ENCODE assay signal across 19 cellular contexts in the genomic region with DNA sequence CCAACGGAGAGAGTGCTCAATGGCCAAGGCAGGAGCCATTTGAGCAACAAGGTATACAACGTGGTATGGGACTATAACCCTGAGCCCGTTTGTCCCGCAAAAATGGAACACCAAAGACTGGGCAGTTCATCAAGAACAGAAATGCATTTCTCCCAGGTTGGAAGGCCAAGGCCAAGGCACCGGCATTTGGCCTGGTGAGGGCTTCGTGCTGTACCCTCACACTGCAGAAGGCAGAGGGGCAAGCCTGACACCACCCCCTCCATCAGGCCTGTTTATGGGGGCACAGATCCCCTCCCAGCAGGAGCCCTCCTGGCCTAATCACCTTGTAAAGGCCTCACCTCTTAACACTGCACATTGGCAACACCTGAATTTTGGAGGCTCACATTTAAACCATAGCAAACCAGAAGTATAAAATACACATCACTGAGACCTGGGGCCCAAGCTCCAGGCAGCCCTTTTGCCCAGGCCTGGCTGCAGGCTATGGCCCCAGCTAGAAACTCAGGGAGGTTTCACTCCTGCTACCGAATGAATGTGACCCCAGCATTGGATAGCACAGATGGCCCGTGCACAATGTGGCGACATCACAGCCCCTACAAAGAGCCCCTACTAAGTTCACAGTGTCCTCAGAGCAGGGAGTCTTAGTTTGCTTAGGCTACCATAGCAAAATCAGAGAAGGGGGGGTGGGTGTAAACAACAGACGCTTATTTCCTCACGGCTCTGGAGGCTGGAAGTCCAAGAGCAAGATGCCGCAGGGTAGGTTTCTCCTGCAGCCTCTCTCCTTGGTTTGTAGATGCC. TPM values are rescaled to one million over a fixed set of nuclear protein-coding genes. Genes with fewer than 3 reads are reported as not detected.
A peak's percentile ranks its signal among the peaks of the same experiment; 100 is the strongest.
DNase-seq lines count a peak whose midpoint lies in the region; ATAC-seq and TF ChIP-seq lines count a peak whose summit lies in the region.
"Had no signal": no experiment of that assay in that cellular context is flagged by ENCODE, and none has a peak within 500 bp of the region (broad histone marks: within the 10 kb centered on the region; RNA-seq: fewer than 3 reads in every experiment).

No MANE protein-coding gene starts in this region.

- H3K27ac ChIP-seq in HEK293 (ENCODE audit: extremely low read depth, low read depth, low read length) (no peak overlapping the region), tibial nerve (no peak overlapping the region)
- H3K27ac ChIP-seq: 22Rv1, A549, BLaER1 had no signal

- H3K4me1 ChIP-seq in HEK293 (ENCODE audit: control insufficient read depth, insufficient read depth, low read length) (no peaks in the 10 kb centered on the region), tibial nerve (no peaks in the 10 kb centered on the region)
- H3K4me1 ChIP-seq: A549 had no signal

- no peak overlapping the region for H3K27ac Mint-ChIP-seq in activated CD4-positive, alpha-beta T cell treated with anti-CD3 and anti-CD28 coated beads, Interleukin-2, amount 10 ng/mL, durations not matched to agents 24 days and 14 days
- H3K27ac Mint-ChIP-seq in activated CD8-positive, alpha-beta T cell treated with anti-CD3 and anti-CD28 coated beads for 36 hours: no peak overlapping the region
- H3K27ac Mint-ChIP-seq: CD14-positive monocyte; CD4-positive, alpha-beta memory T cell had no signal

- TF ChIP-seq POLR2A in tibial nerve (IDR thresholded peaks at IDR 0.05): no peak

- intact Hi-C loops in activated CD4-positive, alpha-beta T cell treated with anti-CD3 and anti-CD28 coated beads, Interleukin-2, amount 10 ng/mL, durations not matched to agents 24 days and 14 days (cut with micrococcal nuclease): no loop called here
- intact Hi-C loops in posterior vena cava (cut with DNase I): no loop called here
- intact Hi-C loops in activated CD8-positive, alpha-beta T cell treated with anti-CD3 and anti-CD28 coated beads for 36 hours (cut with micrococcal nuclease): no loop called here

- H3K9me3 Mint-ChIP-seq in activated CD4-positive, alpha-beta T cell treated with anti-CD3 and anti-CD28 coated beads, Interleukin-2, amount 10 ng/mL, durations not matched to agents 24 days and 14 days: no peaks in the 10 kb centered on the region
- no peaks in the 10 kb centered on the region for H3K9me3 Mint-ChIP-seq in activated CD8-positive, alpha-beta T cell treated with anti-CD3 and anti-CD28 coated beads for 36 hours
- H3K9me3 Mint-ChIP-seq: CD4-positive, alpha-beta memory T cell had no signal

- POLR2A ChIA-PET in HEK293 (lab: Yijun Ruan, JAX): no interaction called here
- POLR2A ChIA-PET in activated CD8-positive, alpha-beta T cell treated with anti-CD3 and anti-CD28 coated beads for 36 hours (lab: Charles Lee): no interaction called here

- CTCF ChIA-PET in HEK293 (lab: Yijun Ruan, JAX): no interaction called here
- CTCF ChIA-PET in activated CD8-positive, alpha-beta T cell treated with anti-CD3 and anti-CD28 coated beads for 36 hours (lab: Charles Lee): no interaction called here

- H3K27me3 Mint-ChIP-seq in activated CD4-positive, alpha-beta T cell treated with anti-CD3 and anti-CD28 coated beads, Interleukin-2, amount 10 ng/mL, durations not matched to agents 24 days and 14 days: no peaks in the 10 kb centered on the region
- H3K27me3 Mint-ChIP-seq in activated CD8-positive, alpha-beta T cell treated with anti-CD3 and anti-CD28 coated beads for 36 hours: peaks cover 2% of the 10 kb centered on the region

- no peak for TF ChIP-seq EP300 in tibial nerve (IDR thresholded peaks at IDR 0.05)

- DNase-seq in activated CD4-positive, alpha-beta T cell treated with anti-CD3 and anti-CD28 coated beads, Interleukin-2, amount 10 ng/mL, durations not matched to agents 24 days and 14 days: peak; percentile 40
- no peak for DNase-seq in activated CD4-positive, alpha-beta T cell treated with anti-CD3 and anti-CD28 coated beads for 4 hours
- DNase-seq in iPS-NIHi11 (ENCODE audit: low spot score): peak; percentile 1
- DNase-seq in posterior vena cava (ENCODE audit: low spot score): peak; percentile 47
- DNase-seq in activated CD8-positive, alpha-beta T cell treated with anti-CD3 and anti-CD28 coated beads for 36 hours: no peak
- DNase-seq in stimulated activated CD8-positive, alpha-beta memory T cell treated with anti-CD3 and anti-CD28 coated beads, Interleukin-4, amount 100 ng/mL, for 48 hours: no peak
- no peak for DNase-seq in tibial nerve (ENCODE audit: low spot score in 2 of 2)
- DNase-seq: CD4-positive, alpha-beta memory T cell; DMS153; DMS79 treated with DMSO at 0.1 percent for 48 hours; GF-D8; GOT3; H7 had no signal

- WGBS in tibial nerve, 2 donors: 81 to 87% methylated on average over 12 of the region's 12 CpGs

- H3K4me3 Mint-ChIP-seq in activated CD4-positive, alpha-beta T cell treated with anti-CD3 and anti-CD28 coated beads, Interleukin-2, amount 10 ng/mL, durations not matched to agents 24 days and 14 days: no peak overlapping the region
- H3K4me3 Mint-ChIP-seq in activated CD8-positive, alpha-beta T cell treated with anti-CD3 and anti-CD28 coated beads for 36 hours: no peak overlapping the region
- H3K4me3 Mint-ChIP-seq: CD14-positive monocyte; CD4-positive, alpha-beta memory T cell had no signal

- no peak for TF ChIP-seq CTCF in HEK293 (tag by site-specific recombination; IDR thresholded peaks at IDR 0.05)
- no peak for TF ChIP-seq CTCF in activated CD8-positive, alpha-beta T cell treated with anti-CD3 and anti-CD28 coated beads for 36 hours (IDR thresholded peaks at IDR 0.05)
- TF ChIP-seq CTCF in tibial nerve (IDR thresholded peaks at IDR 0.05): no peak

- H3K36me3 ChIP-seq in HEK293 (ENCODE audit: control insufficient read depth in 2 of 2, insufficient read depth in 1 of 2, low read length in 2 of 2): no peaks in the 10 kb centered on the region
- H3K36me3 ChIP-seq in tibial nerve: peaks cover 0 to 31% (median 0%) of the 10 kb centered on the region in 3 donors
- H3K36me3 ChIP-seq: BLaER1 had no signal

- no peak overlapping the region for H3K4me3 ChIP-seq in HEK293 (ENCODE audit: low read depth, low read length)
- no peak overlapping the region for H3K4me3 ChIP-seq in tibial nerve
- H3K4me3 ChIP-seq: A549, BLaER1 had no signal

- ATAC-seq in activated CD8-positive, alpha-beta T cell treated with anti-CD3 and anti-CD28 coated beads for 36 hours: no peak
- ATAC-seq: A549, HCT116 had no signal

- no peaks in the 10 kb centered on the region for H3K36me3 Mint-ChIP-seq in activated CD4-positive, alpha-beta T cell treated with anti-CD3 and anti-CD28 coated beads, Interleukin-2, amount 10 ng/mL, durations not matched to agents 24 days and 14 days (ENCODE audit: low read depth)
- H3K36me3 Mint-ChIP-seq in activated CD8-positive, alpha-beta T cell treated with anti-CD3 and anti-CD28 coated beads for 36 hours (ENCODE audit: low read depth): no peaks in the 10 kb centered on the region
- H3K36me3 Mint-ChIP-seq: CD14-positive monocyte; CD4-positive, alpha-beta memory T cell had no signal

- H3K4me1 Mint-ChIP-seq in activated CD4-positive, alpha-beta T cell treated with anti-CD3 and anti-CD28 coated beads, Interleukin-2, amount 10 ng/mL, durations not matched to agents 24 days and 14 days: no peaks in the 10 kb centered on the region
- no peaks in the 10 kb centered on the region for H3K4me1 Mint-ChIP-seq in activated CD8-positive, alpha-beta T cell treated with anti-CD3 and anti-CD28 coated beads for 36 hours (ENCODE audit: low read depth)
- H3K4me1 Mint-ChIP-seq: CD4-positive, alpha-beta memory T cell had no signal

- H3K27me3 ChIP-seq in tibial nerve: no peaks in the 10 kb centered on the region
- H3K27me3 ChIP-seq: BLaER1 had no signal

- H3K9me3 ChIP-seq in HEK293 (ENCODE audit: control insufficient read depth, insufficient read depth, low read depth, low read length) (no peaks in the 10 kb centered on the region), tibial nerve (peaks cover 0 to 14% (median 0%) of the 10 kb centered on the region in 4 donors)
- H3K9me3 ChIP-seq: A549, BLaER1 had no signal

TF ChIP-seq in HEK293, 187 proteins besides CTCF, POLR2A, EP300 and RAD21:
- peak; percentile 86 for TF ChIP-seq ZNF548 (tag by site-specific recombination; IDR thresholded peaks at IDR 0.05)
- TF ChIP-seq ZNF146 (tag by site-specific recombination; IDR thresholded peaks at IDR 0.05): no peak
TF ChIP-seq in HEK293: peak in this region for 1.

RNA-seq across cellular contexts. Expression of gene KLF15, which starts 47.1 kb away (rescaled TPM):
- total RNA-seq in activated CD4-positive, alpha-beta T cell treated with anti-CD3 and anti-CD28 coated beads, Interleukin-2, amount 10 ng/mL, durations not matched to agents 24 days and 14 days: 0.19 and 0.28 TPM in 2 replicates
- total RNA-seq in posterior vena cava (10 to 100 TPM; 10.6 to 15.5 TPM), tibial nerve (100 to 1,000 TPM; 138 to 234 (median 176) TPM)
- under 1 TPM in 1 of 2 experiments, not detected in 1; 0.11 TPM for total RNA-seq in activated CD8-positive, alpha-beta T cell treated with anti-CD3 and anti-CD28 coated beads for 36 hours

Comparison
In these comparisons a context has a peak if more than half of its experiments do, and no peak if none do; other contexts are left out.
1. DNase-seq: peak in activated CD4-positive, alpha-beta T cell treated with anti-CD3 and anti-CD28 coated beads, Interleukin-2, amount 10 ng/mL, durations not matched to agents 24 days and 14 days (single experiment), iPS-NIHi11 (single experiment) and posterior vena cava (single experiment); none in activated CD4-positive, alpha-beta T cell treated with anti-CD3 and anti-CD28 coated beads for 4 hours (0 of 2), activated CD8-positive, alpha-beta T cell treated with anti-CD3 and anti-CD28 coated beads for 36 hours (single experiment), stimulated activated CD8-positive, alpha-beta memory T cell treated with anti-CD3 and anti-CD28 coated beads, Interleukin-4, amount 100 ng/mL, for 48 hours (single experiment) and tibial nerve (0 of 2).